ENCODE assay signal across 36 cellular contexts in the genomic region with DNA sequence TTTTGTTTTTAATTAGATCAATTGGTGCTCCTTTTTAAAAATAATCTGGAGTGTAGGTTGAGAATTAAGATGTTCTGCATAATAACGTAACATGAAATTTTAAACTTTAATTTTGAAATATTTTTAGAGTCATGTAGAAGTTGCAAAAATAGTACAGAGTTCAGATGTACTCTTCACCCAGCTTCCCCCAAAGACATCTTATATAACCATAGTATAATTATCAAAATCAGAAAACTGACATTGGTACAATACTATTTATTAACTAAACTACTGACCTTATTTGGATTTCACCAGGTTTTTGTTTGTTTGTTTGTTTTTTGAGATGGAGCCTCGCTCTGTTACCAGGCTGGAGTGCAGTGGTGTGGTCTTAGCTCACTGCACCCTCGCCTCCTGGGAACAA.
"Had no signal": no experiment of that assay in that cellular context is flagged by ENCODE, and none has a peak within 500 bp of the region (broad histone marks: within the 10 kb centered on the region; RNA-seq: fewer than 3 reads in every experiment).

No MANE protein-coding gene starts in this region.

- H3K27ac ChIP-seq: adrenal gland, body of pancreas, brain microvascular endothelial cell, breast epithelium, WERI-Rb-1 had no signal

- FAIRE-seq: astrocyte, colon, TTC549 had no signal

- H3K4me3 ChIP-seq: adrenal gland, body of pancreas, breast epithelium had no signal

- DNase-seq: activated CD4-positive, alpha-beta memory T cell treated with anti-CD3 and anti-CD28 coated beads for 36 hours; activated CD4-positive, alpha-beta T cell treated with anti-CD3 and anti-CD28 coated beads for 1 hour; activated CD4-positive, alpha-beta T cell treated with anti-CD3 and anti-CD28 coated beads for 36 hours; activated CD4-positive, alpha-beta T cell treated with anti-CD3 and anti-CD28 coated beads for 48 hours; activated CD4-positive, alpha-beta T cell treated with anti-CD3 and anti-CD28 coated beads, Interleukin-2, amount 50 U/mL, for 1 hour; activated CD4-positive, alpha-beta T cell treated with anti-CD3 and anti-CD28 coated beads, Interleukin-2, amount 50 U/mL, for 4 hours; activated CD4-positive, CD25-positive, alpha-beta regulatory T cell; activated CD8-positive, alpha-beta memory T cell treated with anti-CD3 and anti-CD28 coated beads, Interleukin-2, amount 50 U/mL, for 4 hours; activated CD8-positive, alpha-beta T cell treated with anti-CD3 and anti-CD28 coated beads for 36 hours; activated effector memory CD4-positive, alpha-beta T cell treated with anti-CD3 and anti-CD28 coated beads, Interleukin-2, amount 50 U/mL, for 16 hours; activated gamma-delta T cell treated with Interleukin-2 at 50 U/mL for 16 hours; activated naive CD4-positive, alpha-beta T cell; activated naive CD4-positive, alpha-beta T cell treated with anti-CD3 and anti-CD28 coated beads for 36 hours; activated naive CD4-positive, alpha-beta T cell treated with anti-CD3 and anti-CD28 coated beads, Interleukin-2, amount 50 U/mL, for 16 hours; activated naive CD8-positive, alpha-beta T cell treated with anti-CD3 and anti-CD28 coated beads for 36 hours; activated T-cell treated with anti-CD3 and anti-CD28 coated beads for 4 hours; activated T-cell treated with anti-CD3 and anti-CD28 coated beads, Interleukin-2, amount 50 U/mL, for 1 hour; activated T-cell treated with anti-CD3 and anti-CD28 coated beads, Interleukin-2, amount 50 U/mL, for 4 hours; activated T-cell treated with anti-CD3 and anti-CD28 coated beads, Interleukin-2, amount 50 U/mL, for 72 hours; adrenal gland; amniotic stem cell; aorta; body of pancreas; brain microvascular endothelial cell; central memory CD4-positive, alpha-beta T cell; T-helper 2 cell; T-helper 9 cell; WERI-Rb-1 had no signal

- ATAC-seq: activated CD4-positive, alpha-beta T cell treated with anti-CD3 and anti-CD28 coated beads for 36 hours; activated CD4-positive, CD25-positive, alpha-beta regulatory T cell treated with anti-CD3 and anti-CD28 coated beads, Interleukin-2, amount 50 U/mL, for 24 hours; activated CD8-positive, alpha-beta T cell treated with anti-CD3 and anti-CD28 coated beads for 36 hours; activated naive CD4-positive, alpha-beta T cell treated with anti-CD3 and anti-CD28 coated beads, Interleukin-2, amount 50 U/mL, for 72 hours; activated T-cell treated with anti-CD3 and anti-CD28 coated beads, Interleukin-2, amount 50 U/mL, for 4 hours; activated T-cell treated with anti-CD3 and anti-CD28 coated beads, Interleukin-2, amount 50 U/mL, for 72 hours; activated T-helper 17 cell treated with anti-CD3 and anti-CD28 coated beads, Interleukin-2, amount 50 U/mL, for 72 hours; body of pancreas; WTC11 had no signal

- H3K36me3 ChIP-seq: adrenal gland, brain microvascular endothelial cell, breast epithelium had no signal

- H3K4me1 ChIP-seq: adrenal gland, body of pancreas, breast epithelium had no signal

- H3K9me3 ChIP-seq: adrenal gland, body of pancreas had no signal
